ENCODE assay signal across 22 cellular contexts in the genomic region with DNA sequence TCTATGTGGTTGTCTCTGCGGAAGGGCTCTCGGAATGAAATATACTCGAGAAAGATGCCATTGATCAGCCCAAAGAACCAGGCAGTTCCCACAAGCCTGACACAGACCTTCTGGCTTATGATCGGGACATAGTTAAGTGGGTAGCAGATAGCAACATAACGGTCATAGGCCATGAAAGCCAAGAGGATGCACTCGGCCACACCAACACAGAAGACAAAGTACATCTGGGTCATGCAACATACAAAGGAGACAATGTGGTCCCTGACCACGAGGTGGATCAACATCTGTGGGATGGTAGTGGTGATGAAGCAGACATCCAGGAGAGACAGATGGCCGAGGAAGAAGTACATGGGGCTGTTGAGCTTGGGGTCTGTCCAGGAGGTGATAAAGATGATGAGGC. TPM values are rescaled to one million over a fixed set of nuclear protein-coding genes. Genes with fewer than 3 reads are reported as not detected.
"Had no signal": no experiment of that assay in that cellular context is flagged by ENCODE, and none has a peak within 500 bp of the region (broad histone marks: within the 10 kb centered on the region; RNA-seq: fewer than 3 reads in every experiment).

No MANE protein-coding gene starts in this region.

- H3K4me3 ChIP-seq: MG63 had no signal

- H3K36me3 ChIP-seq: MG63 had no signal

- DNase-seq: Karpas-422, KG1, MG63, NCI-H1092, NCI-H1105 treated with DMSO at 0.1 percent for 48 hours, NCI-H1417 treated with DMSO at 0.1 percent for 48 hours, NCI-H187, NCI-H2029, NCI-H2081 treated with DMSO at 0.1 percent for 48 hours, NCI-H2171, NCI-H226, NCI-H446, NCI-H510A, NCI-H524 treated with DMSO at 0.1 percent for 48 hours, NCI-H69, NCI-H774, Right ventricle myocardium superior, RPMI8226, SK-N-SH, SW 1271 had no signal

- H3K9me3 ChIP-seq: MG63 had no signal

RNA-seq across cellular contexts. Expression of a gene that starts 0.3 kb away (rescaled TPM):
- total RNA-seq: HT-29, Right ventricle myocardium superior, SK-MEL-5 had no signal
- polyA plus RNA-seq: SK-N-SH had no signal

RNA-seq across cellular contexts. Expression of a gene that starts 19.3 kb away (rescaled TPM):
- total RNA-seq: HT-29 had no signal
